In the genomic region with DNA sequence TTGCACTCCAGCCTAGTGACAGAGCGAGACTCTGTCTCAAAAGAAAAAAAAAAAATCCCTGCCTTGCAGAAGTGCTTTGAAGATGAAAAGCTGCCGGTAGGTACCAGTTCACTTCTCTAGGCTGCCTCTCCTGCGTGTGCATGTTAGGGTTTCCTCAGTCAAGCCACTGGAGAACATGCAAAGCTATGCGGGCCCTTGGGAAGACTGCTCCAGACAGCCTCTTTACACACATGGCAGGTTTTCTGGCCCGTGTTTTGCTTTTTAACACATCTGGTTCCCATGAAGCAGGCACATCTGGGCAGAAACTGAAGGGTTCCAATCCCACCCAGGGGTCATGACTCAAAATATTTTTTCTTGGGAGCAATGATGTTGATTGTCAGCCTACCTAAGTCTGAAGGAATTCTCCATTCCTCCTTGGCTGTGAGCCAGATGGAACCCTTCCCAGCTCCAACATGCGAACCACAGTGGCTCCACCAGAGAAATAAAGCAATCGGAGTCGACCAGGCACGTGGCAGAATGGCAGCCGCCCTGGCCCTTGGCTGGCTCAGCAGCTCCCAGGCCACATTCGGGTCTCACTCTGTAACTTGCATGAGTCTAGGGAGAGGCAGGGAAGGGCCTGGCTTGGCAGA, we compare ENCODE assay signal across 10 cellular contexts. TPM values are rescaled to one million over a fixed set of nuclear protein-coding genes. Genes with fewer than 3 reads are reported as not detected.
DNase-seq lines count a peak whose midpoint lies in the region; ATAC-seq, FAIRE-seq and TF ChIP-seq lines count a peak whose summit lies in the region.
"Had no signal": no experiment of that assay in that cellular context is flagged by ENCODE, and none has a peak within 500 bp of the region (broad histone marks: within the 10 kb centered on the region; RNA-seq: fewer than 3 reads in every experiment).

No MANE protein-coding gene starts in this region.

- WGBS in HepG2 (ENCODE audit: low lambda C conversion rate) = 45% methylated on average over 7 of the region's 11 CpGs

- intact Hi-C loops in tibial artery (cut with DNase I; ENCODE audit: low total_unique reads) (no loop called here), HepG2 (cut with micrococcal nuclease; ENCODE audit: unreplicated experiment) (no loop called here)

- ATAC-seq in esophagus mucosa = no peak
- ATAC-seq in HepG2 = no peak

- POLR2A ChIA-PET in HEK293 (lab: Yijun Ruan, JAX) = interaction anchor here (0.6 kb wide), 1 partner anchor 95 kb away, joined by 3 read pairs; no protein-coding TSS in a partner anchor
- POLR2A ChIA-PET in HepG2 (lab: Yijun Ruan, JAX) = no interaction called here

- no peaks in the 10 kb centered on the region for H3K9me3 ChIP-seq in HEK293 (ENCODE audit: control insufficient read depth, insufficient read depth, low read depth, low read length)
- no peaks in the 10 kb centered on the region for H3K9me3 ChIP-seq in tibial artery
- H3K9me3 ChIP-seq in HepG2 (ENCODE audit: low read length) = no peaks in the 10 kb centered on the region

- no peak for FAIRE-seq in HepG2 (lab: Jason Lieb, UNC)

- H2AFZ ChIP-seq in HepG2 (ENCODE audit: low read length) = no peak overlapping the region

- H3K36me3 ChIP-seq in HEK293 (ENCODE audit: control insufficient read depth in 2 of 2, insufficient read depth in 1 of 2, low read length in 2 of 2) (no peaks in the 10 kb centered on the region), tibial artery (no peaks in the 10 kb centered on the region), HepG2 (replicated peaks in 1 of 2; ENCODE audit: control insufficient read depth in 1 of 2, insufficient read depth in 2 of 2, low read length in 2 of 2) (no peaks in the 10 kb centered on the region)
- H3K36me3 ChIP-seq: cardiac muscle cell, WERI-Rb-1 had no signal

- no TSS peak for BruUV-seq in HepG2 (replicated peaks; lab: Mats Ljungman, UMichigan)

- TF ChIP-seq CTCF in HEK293 (tag by site-specific recombination; IDR thresholded peaks at IDR 0.05) (no peak), tibial artery (IDR thresholded peaks at IDR 0.05) (no peak), HepG2 (CRISPR knock-in tag; IDR thresholded peaks at IDR 0.05) (no peak)

- H3K4me3 ChIP-seq in HEK293 (ENCODE audit: low read depth, low read length) = no peak overlapping the region
- no peak overlapping the region for H3K4me3 ChIP-seq in tibial artery
- H3K4me3 ChIP-seq in HepG2 (replicated peaks in 1 of 3; ENCODE audit: insufficient read depth in 1 of 3, low read depth in 2 of 3, low read length in 3 of 3) = no peak overlapping the region
- H3K4me3 ChIP-seq: cardiac muscle cell had no signal

- no peaks in the 10 kb centered on the region for H3K79me2 ChIP-seq in HepG2 (ENCODE audit: insufficient read depth, low read length)

- no peaks in the 10 kb centered on the region for H4K20me1 ChIP-seq in HepG2 (ENCODE audit: insufficient read depth, low read length)

- H3K4me1 ChIP-seq in HEK293 (ENCODE audit: control insufficient read depth, insufficient read depth, low read length) = 0 out of 2 replicates have a peak, but pooled peaks cover 3% of the 10 kb centered on the region
- peaks cover 0 to 75% (median 43%) of the 10 kb centered on the region in 4 donors for H3K4me1 ChIP-seq in tibial artery
- H3K4me1 ChIP-seq in HepG2 (ENCODE audit: insufficient read depth, low read length) = no peaks in the 10 kb centered on the region

- DNase-seq in astrocyte of the hippocampus (ENCODE audit: low read depth, low spot score) (peak; percentile 93), hepatic stellate cell (ENCODE audit: low spot score) (peak; percentile 77), tibial artery (peak; percentile 38 to 78), NCI-H526 (lab: John Stamatoyannopoulos, UW) (no peak), activated T-cell treated with anti-CD3 and anti-CD28 coated beads for 4 hours (no peak), HepG2 (ENCODE audit: low spot score) (no peak)
- DNase-seq: WERI-Rb-1 had no signal

- H3K27ac ChIP-seq in HEK293 (ENCODE audit: extremely low read depth, low read depth, low read length) = no peak overlapping the region
- peak overlapping the region; percentile 55 to 79 for H3K27ac ChIP-seq in tibial artery
- H3K27ac ChIP-seq in HepG2 (ENCODE audit: extremely low read length, insufficient read depth, low read length) = no peak overlapping the region
- H3K27ac ChIP-seq: cardiac muscle cell, WERI-Rb-1 had no signal

- TF ChIP-seq EP300 in HepG2 (IDR thresholded peaks at IDR 0.05; ENCODE audit: low read depth in 2 of 2, low read length in 2 of 2) (no peak), HepG2 (CRISPR knock-in tag; IDR thresholded peaks at IDR 0.05; ENCODE audit: borderline replicate concordance) (no peak)

- no peak overlapping the region for H3K9ac ChIP-seq in HepG2 (ENCODE audit: insufficient read depth, low read depth, low read length)

- in situ Hi-C loops in HepG2 (cut with HindIII; ENCODE audit: extremely low pct_ligation_motif_present, low pct_unique_long_range_greater_than_20kb) = no loop called here

- CTCF ChIA-PET in HEK293 (lab: Yijun Ruan, JAX) (interaction anchor here (0.9 to 1.1 kb wide), 2 partner anchors 28 to 42 kb away, joined by 3 read pairs; no protein-coding TSS in a partner anchor), HepG2 (lab: Yijun Ruan, JAX; ENCODE audit: low intra/inter-chr PET ratio, low total read pairs) (no interaction called here)

- H3K4me2 ChIP-seq in HepG2 (ENCODE audit: low read depth, low read length) = no peak overlapping the region

- TF ChIP-seq POLR2A in HepG2 (IDR thresholded peaks at IDR 0.05; ENCODE audit: insufficient read depth in 1 of 2, low read depth in 2 of 2, low read length in 2 of 2) = no peak

- TF ChIP-seq RAD21 in HepG2 (CRISPR knock-in tag; IDR thresholded peaks at IDR 0.05) = no peak

- no peaks in the 10 kb centered on the region for H3K27me3 ChIP-seq in tibial artery
- H3K27me3 ChIP-seq in HepG2 (ENCODE audit: control insufficient read depth in 1 of 2, insufficient read depth in 2 of 2, low read length in 2 of 2) = peaks cover 0 to 7% of the 10 kb centered on the region in 2 experiments; a peak in 1 of 5 replicates
- H3K27me3 ChIP-seq: cardiac muscle cell had no signal

TF ChIP-seq in HEK293, 187 proteins besides CTCF, POLR2A, EP300 and RAD21:
- TF ChIP-seq ZNF660 (tag by site-specific recombination; IDR thresholded peaks at IDR 0.05) (0 out of 2 replicates have a peak, but pooled peaks have one; percentile 28), ZNF670 (tag by site-specific recombination; IDR thresholded peaks at IDR 0.05; ENCODE audit: low read depth) (no peak), ZFHX2 (tag by site-specific recombination; conservative IDR thresholded peaks at IDR 0.05) (no peak)
- TF ChIP-seq, protein P1, sequence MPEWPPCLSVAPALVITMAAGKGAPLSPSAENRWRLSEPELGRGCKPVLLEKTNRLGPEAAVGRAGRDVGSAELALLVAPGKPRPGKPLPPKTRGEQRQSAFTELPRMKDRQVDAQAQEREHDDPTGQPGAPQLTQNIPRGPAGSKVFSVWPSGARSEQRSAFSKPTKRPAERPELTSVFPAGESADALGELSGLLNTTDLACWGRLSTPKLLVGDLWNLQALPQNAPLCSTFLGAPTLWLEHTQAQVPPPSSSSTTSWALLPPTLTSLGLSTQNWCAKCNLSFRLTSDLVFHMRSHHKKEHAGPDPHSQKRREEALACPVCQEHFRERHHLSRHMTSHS (tag by site-specific recombination; IDR thresholded peaks at IDR 0.05) = no peak

TF ChIP-seq in HepG2, 621 proteins besides CTCF, POLR2A, EP300 and RAD21 (continues in another document):
- no peak for TF ChIP-seq SNAPC2 (CRISPR knock-in tag; IDR thresholded peaks at IDR 0.05)

RNA-seq across cellular contexts. Expression of a gene that starts 29.5 kb away (rescaled TPM):
- 135 TPM for total RNA-seq in esophagus mucosa
- not detected in 2 replicates for total RNA-seq in HepG2 (2016; rRNA removed; fragmentation: Illumina TruSeq; extraction: Trizol)
- not detected in 2 replicates for total RNA-seq in HepG2 (2016; cell fraction: cytosol; rRNA removed; fragmentation: Illumina TruSeq; extraction: Trizol; ENCODE audit: low read depth)
- total RNA-seq in HepG2 (2016; cell fraction: insoluble cytoplasmic fraction; rRNA removed; fragmentation: Illumina TruSeq; extraction: Trizol) = not detected in 2 replicates
- not detected in 2 replicates for total RNA-seq in HepG2 (2016; cell fraction: membrane; rRNA removed; fragmentation: Illumina TruSeq; extraction: Trizol)
- total RNA-seq in HepG2 (2016; cell fraction: nucleus; rRNA removed; fragmentation: Illumina TruSeq; extraction: Trizol) = not detected in 2 replicates
- polyA plus RNA-seq in HepG2 (2011; rRNA removed) = not detected in 2 replicates
- polyA plus RNA-seq in HepG2 (2011; cell fraction: cytosol; rRNA removed) = 0.08 TPM in 1 of 2 replicates, not detected in the other
- polyA plus RNA-seq in HepG2 (2011; cell fraction: nucleus; rRNA removed) = 0.09 TPM in 1 of 2 replicates, not detected in the other
- polyA plus RNA-seq in HepG2 (2012) = 0.04 TPM in 1 of 2 replicates, not detected in the other
- polyA plus RNA-seq in HepG2 (2016; cell fraction: cytosol; fragmentation: Illumina TruSeq; extraction: Trizol; ENCODE audit: low read depth) = not detected in 2 replicates
- not detected in 2 replicates for polyA plus RNA-seq in HepG2 (2016; cell fraction: insoluble cytoplasmic fraction; fragmentation: Illumina TruSeq; extraction: Trizol; ENCODE audit: low read depth)
- not detected in 2 replicates for polyA plus RNA-seq in HepG2 (2016; cell fraction: membrane; fragmentation: Illumina TruSeq; extraction: Trizol; ENCODE audit: low read depth)
- not detected in 2 replicates for polyA plus RNA-seq in HepG2 (2016; cell fraction: nucleus; fragmentation: Illumina TruSeq; extraction: Trizol; ENCODE audit: insufficient read depth, low read depth)
- 47.9 TPM in 1 of 2 replicates, not detected in the other for polyA minus RNA-seq in HepG2 (2011; rRNA and poly(A)+ RNA removed; ENCODE audit: low replicate concordance)
- polyA minus RNA-seq in HepG2 (2011; cell fraction: cytosol; rRNA and poly(A)+ RNA removed) = 0.26 TPM in 1 of 2 replicates, not detected in the other
- 0.12 and 0.52 TPM in 2 replicates for polyA minus RNA-seq in HepG2 (2011; cell fraction: nucleus; rRNA and poly(A)+ RNA removed)

Comparison
In these comparisons a context has a peak if more than half of its experiments do, and no peak if none do; other contexts are left out.
1. H3K27ac ChIP-seq: peak in tibial artery (2 of 2); none in HEK293 (single experiment) and HepG2 (single experiment).
2. DNase-seq: peak in astrocyte of the hippocampus (single experiment), hepatic stellate cell (single experiment) and tibial artery (2 of 2); none in NCI-H526 (0 of 2), activated T-cell treated with anti-CD3 and anti-CD28 coated beads for 4 hours (single experiment) and HepG2 (single experiment).
3. RNA of a gene that starts 29.5 kb away (total RNA-seq): 135 TPM in esophagus mucosa (single experiment); not detected in HepG2; every median in the first group is over 100 times any median in the second.